25 cellular contexts compared by ENCODE assay signal in genomic region chr10:51675088-51675487, GRCh38. TPM values are rescaled to one million over a fixed set of nuclear protein-coding genes. Genes with fewer than 3 reads are reported as not detected.
DNase-seq lines count a peak whose midpoint lies in the region; TF ChIP-seq lines count a peak whose summit lies in the region.
"Had no signal": no experiment of that assay in that cellular context is flagged by ENCODE, and none has a peak within 500 bp of the region (broad histone marks: within the 10 kb centered on the region; RNA-seq: fewer than 3 reads in every experiment).

No MANE protein-coding gene starts in this region.

- H3K27me3 ChIP-seq in adipocyte (replicated peaks; ENCODE audit: control insufficient read depth, insufficient read depth, low read length) (no peaks in the 10 kb centered on the region), adrenal gland (no peaks in the 10 kb centered on the region)
- H3K27me3 ChIP-seq: SJCRH30 had no signal

- H3K36me3 ChIP-seq in adipocyte (ENCODE audit: control insufficient read depth, insufficient read depth, low read length, severe bottlenecking) (no peaks in the 10 kb centered on the region), adrenal gland (replicated peaks in 1 of 2) (no peaks in the 10 kb centered on the region)
- H3K36me3 ChIP-seq: SJCRH30 had no signal

- no peak overlapping the region for H3K9ac ChIP-seq in adipocyte (ENCODE audit: low read length)
- H3K9ac ChIP-seq: KMS-11 had no signal

- CTCF ChIA-PET in HEK293T (lab: Yijun Ruan, JAX): no interaction called here

- intact Hi-C loops in adrenal gland (cut with DNase I): no loop called here

- POLR2A ChIA-PET in HEK293T (lab: Yijun Ruan, JAX): no interaction called here

- TF ChIP-seq CTCF in AG09309 (IDR thresholded peaks at IDR 0.05; ENCODE audit: control insufficient read depth, insufficient read depth, low read depth, low read length, missing control alignments) (no peak), foreskin fibroblast (IDR thresholded peaks at IDR 0.05; ENCODE audit: low read depth, low read length) (no peak), adrenal gland (IDR thresholded peaks at IDR 0.05) (no peak)

- peaks cover 17% of the 10 kb centered on the region for H3K9me3 ChIP-seq in adipocyte (ENCODE audit: control insufficient read depth, low read length)
- no peaks in the 10 kb centered on the region for H3K9me3 ChIP-seq in adrenal gland (replicated peaks in 1 of 3)
- H3K9me3 ChIP-seq: SJCRH30 had no signal

- H3K4me1 ChIP-seq in adipocyte (ENCODE audit: control insufficient read depth, insufficient read depth, low read length) (no peaks in the 10 kb centered on the region), adrenal gland (replicated peaks in 1 of 2) (peaks cover 0 to 10% of the 10 kb centered on the region in 2 donors)
- H3K4me1 ChIP-seq: SJCRH30 had no signal

- no peak for TF ChIP-seq POLR2A in adrenal gland (IDR thresholded peaks at IDR 0.05)

- H3K27ac ChIP-seq in adrenal gland: no peak overlapping the region
- H3K27ac ChIP-seq: KMS-11, PC-9, SJCRH30 had no signal

- no peak overlapping the region for H3K4me3 ChIP-seq in AG09309 (ENCODE audit: control insufficient read depth, low read depth, low read length)
- no peak overlapping the region for H3K4me3 ChIP-seq in adipocyte (ENCODE audit: low read length)
- H3K4me3 ChIP-seq in foreskin fibroblast (ENCODE audit: low read depth in 1 of 2, low read length in 2 of 2): no peak overlapping the region
- H3K4me3 ChIP-seq in adrenal gland: no peak overlapping the region
- H3K4me3 ChIP-seq: PC-9, SJCRH30 had no signal

- peak; percentile 29 for DNase-seq in AG09309 (ENCODE audit: low read depth)
- peak; percentile 74 for DNase-seq in HCEC 1CT
- peak; percentile 52 for DNase-seq in adipocyte (ENCODE audit: low read depth)
- DNase-seq in foreskin fibroblast: peak; percentile 16 to 45
- DNase-seq in HEK293T (ENCODE audit: extremely low spot score): no peak
- DNase-seq in AML-193 (lab: John Stamatoyannopoulos, UW): no peak
- DNase-seq in adrenal gland: no peak
- DNase-seq: 8988T; ACHN; C1 segment of cervical spinal cord; CD4-positive, alpha-beta memory T cell; COR-L47; DMS53; GDM1; H9; NCI-H1092 treated with DMSO at 0.1 percent for 48 hours; NCI-H1436; NCI-H187; NCI-H2171 treated with DMSO at 0.1 percent for 48 hours; NCI-H345; NCI-H510A treated with DMSO at 0.1 percent for 48 hours; NCI-H748 treated with DMSO at 0.1 percent for 48 hours; PC-9; SJCRH30 had no signal

TF ChIP-seq in HEK293T, 16 proteins besides CTCF, POLR2A, EP300 and RAD21:
- no peak for TF ChIP-seq BHLHE40 (IDR thresholded peaks at IDR 0.05; ENCODE audit: borderline replicate concordance)
- TF ChIP-seq FOXM1 (IDR thresholded peaks at IDR 0.05; ENCODE audit: borderline replicate concordance): no peak
- no peak for TF ChIP-seq LEF1 (IDR thresholded peaks at IDR 0.05; ENCODE audit: borderline replicate concordance)
- TF ChIP-seq NFRKB (IDR thresholded peaks at IDR 0.05): no peak
- TF ChIP-seq ZNF384 (IDR thresholded peaks at IDR 0.05): no peak
- no peak for TF ChIP-seq ELF4 (IDR thresholded peaks at IDR 0.05)
TF ChIP-seq in HEK293T: peak in this region for 0.

RNA-seq across cellular contexts. Expression of gene CSTF2T, which starts 24.3 kb away (rescaled TPM):
- total RNA-seq in adrenal gland: 10 to 100 TPM; 22.6 to 36.6 (median 32.1) TPM
- 10 to 100 TPM in 2 of 3 donors, 1 to 10 TPM in 1; 9.1 to 44.7 (median 12.5) TPM for polyA plus RNA-seq in adrenal gland

Comparison
In these comparisons a context has a peak if more than half of its experiments do, and no peak if none do; other contexts are left out.
1. DNase-seq: peak in AG09309 (single experiment), HCEC 1CT (single experiment), adipocyte (single experiment) and foreskin fibroblast (2 of 2); none in HEK293T (single experiment), AML-193 (0 of 2) and adrenal gland (0 of 7).